In the genomic region with DNA sequence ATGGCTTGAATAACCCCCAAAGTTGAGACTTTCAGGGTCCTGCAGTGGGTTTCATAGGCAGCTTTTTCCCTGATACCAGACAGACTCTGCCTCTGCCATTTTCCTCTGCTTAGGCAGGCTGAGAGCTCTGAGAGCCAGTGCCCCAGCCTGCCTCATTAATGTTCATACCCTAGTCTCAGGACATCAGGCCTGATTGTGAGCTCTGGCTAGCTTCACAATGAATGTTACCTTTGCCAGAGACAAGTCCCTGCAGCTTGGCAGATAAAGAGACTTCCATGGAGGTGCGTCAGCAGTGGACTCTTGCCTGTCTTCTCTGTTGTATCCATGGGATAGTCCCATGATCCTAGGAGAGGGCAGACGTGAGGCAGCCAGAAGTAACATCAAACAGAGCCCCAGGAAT, we compare ENCODE assay signal across 3 cellular contexts.
"Had no signal": no experiment of that assay in that cellular context is flagged by ENCODE, and none has a peak within 500 bp of the region (broad histone marks: within the 10 kb centered on the region; RNA-seq: fewer than 3 reads in every experiment).

No MANE protein-coding gene starts in this region.

- DNase-seq: GDM1, GF-D8 had no signal

- ATAC-seq: GM12878 had no signal

- H3K4me3 ChIP-seq: GM12878 had no signal
